In genomic region chr5:167657016-167657415, GRCh38 we compare ENCODE assay signal across 16 cellular contexts.
A peak's percentile ranks its signal among the peaks of the same experiment; 100 is the strongest.
DNase-seq lines count a peak whose midpoint lies in the region; ATAC-seq and TF ChIP-seq lines count a peak whose summit lies in the region.
"Had no signal": no experiment of that assay in that cellular context is flagged by ENCODE, and none has a peak within 500 bp of the region (broad histone marks: within the 10 kb centered on the region; RNA-seq: fewer than 3 reads in every experiment).

No MANE protein-coding gene starts in this region.

- H3K4me3 ChIP-seq in stomach = no peak overlapping the region
- H3K4me3 ChIP-seq: BLaER1, GM12878 had no signal

- H3K27me3 Mint-ChIP-seq in activated CD4-positive, alpha-beta T cell treated with anti-CD3 and anti-CD28 coated beads, Interleukin-2, amount 10 ng/mL, durations not matched to agents 7 days and 5 days = no peaks in the 10 kb centered on the region
- no peaks in the 10 kb centered on the region for H3K27me3 Mint-ChIP-seq in neural crest cell (ENCODE audit: low read depth)
- no peaks in the 10 kb centered on the region for H3K27me3 Mint-ChIP-seq in endothelial cell (ENCODE audit: unreplicated experiment)
- H3K27me3 Mint-ChIP-seq in CD4-positive, alpha-beta T cell = no peaks in the 10 kb centered on the region

- in situ Hi-C loops in G401 (cut with HindIII; ENCODE audit: low sequenced_read_pairs) = no loop called here

- intact Hi-C loops in stomach (cut with DNase I; ENCODE audit: low total_unique reads) = no loop called here
- intact Hi-C loops in CD4-positive, alpha-beta T cell (cut with DNase I, micrococcal nuclease) = no loop called here

- no peaks in the 10 kb centered on the region for H3K9me3 ChIP-seq in stomach
- H3K9me3 ChIP-seq in CD4-positive, alpha-beta T cell (ENCODE audit: control insufficient read depth, low read length) = no peaks in the 10 kb centered on the region
- H3K9me3 ChIP-seq: BLaER1 had no signal

- TF ChIP-seq POLR2A in stomach (IDR thresholded peaks at IDR 0.05) = no peak

- H3K27ac ChIP-seq in stomach = no peak overlapping the region
- H3K27ac ChIP-seq in CD4-positive, alpha-beta T cell (ENCODE audit: low read depth, low read length) = no peak overlapping the region
- H3K27ac ChIP-seq: 22Rv1, BLaER1 had no signal

- H3K4me1 Mint-ChIP-seq in activated CD4-positive, alpha-beta T cell treated with anti-CD3 and anti-CD28 coated beads, Interleukin-2, amount 10 ng/mL, durations not matched to agents 7 days and 5 days = no peaks in the 10 kb centered on the region
- H3K4me1 Mint-ChIP-seq in neural crest cell = peaks cover 12% of the 10 kb centered on the region
- no peaks in the 10 kb centered on the region for H3K4me1 Mint-ChIP-seq in endothelial cell (ENCODE audit: unreplicated experiment)
- H3K4me1 Mint-ChIP-seq in CD4-positive, alpha-beta T cell (ENCODE audit: low read depth) = no peaks in the 10 kb centered on the region
- H3K4me1 Mint-ChIP-seq: CD14-positive monocyte, H9 had no signal

- H3K27me3 ChIP-seq in stomach = no peaks in the 10 kb centered on the region
- no peaks in the 10 kb centered on the region for H3K27me3 ChIP-seq in CD4-positive, alpha-beta T cell (ENCODE audit: control insufficient read depth, insufficient read depth, low read length)
- H3K27me3 ChIP-seq: BLaER1 had no signal

- no peak for TF ChIP-seq EP300 in stomach (IDR thresholded peaks at IDR 0.05)

- no peaks in the 10 kb centered on the region for H3K36me3 ChIP-seq in stomach

- no peak for DNase-seq in activated CD4-positive, alpha-beta T cell treated with anti-CD3 and anti-CD28 coated beads, Interleukin-2, amount 10 ng/mL, durations not matched to agents 7 days and 5 days
- DNase-seq in activated CD4-positive, alpha-beta T cell treated with anti-CD3 and anti-CD28 coated beads for 4 hours = no peak
- DNase-seq in astrocyte of the hippocampus (ENCODE audit: low read depth, low spot score) = peak; percentile 65
- no peak for DNase-seq in neural crest cell (ENCODE audit: low read depth, low spot score)
- DNase-seq in G401 (ENCODE audit: low spot score) = no peak
- no peak for DNase-seq in stomach
- DNase-seq in endothelial cell (ENCODE audit: low spot score) = no peak
- DNase-seq in CD4-positive, alpha-beta T cell = no peak
- DNase-seq: Calu3; CD8-positive, alpha-beta T cell; DMS79 treated with DMSO at 0.1 percent for 48 hours; H9 had no signal

- no peaks in the 10 kb centered on the region for H3K36me3 Mint-ChIP-seq in activated CD4-positive, alpha-beta T cell treated with anti-CD3 and anti-CD28 coated beads, Interleukin-2, amount 10 ng/mL, durations not matched to agents 7 days and 5 days (ENCODE audit: low read depth)
- peaks cover 3% of the 10 kb centered on the region for H3K36me3 Mint-ChIP-seq in neural crest cell (ENCODE audit: low read depth)
- no peaks in the 10 kb centered on the region for H3K36me3 Mint-ChIP-seq in endothelial cell (ENCODE audit: low read depth, unreplicated experiment)
- H3K36me3 Mint-ChIP-seq in CD4-positive, alpha-beta T cell (ENCODE audit: low read depth) = no peaks in the 10 kb centered on the region
- H3K36me3 Mint-ChIP-seq: CD14-positive monocyte; CD8-positive, alpha-beta T cell had no signal

- CTCF ChIA-PET in activated CD4-positive, alpha-beta T cell treated with anti-CD3 and anti-CD28 coated beads, Interleukin-2, amount 10 ng/mL, durations not matched to agents 7 days and 5 days (lab: Charles Lee) = no interaction called here
- CTCF ChIA-PET in CD4-positive, alpha-beta T cell (lab: Charles Lee) = no interaction called here

- no peak overlapping the region for H3K4me3 Mint-ChIP-seq in activated CD4-positive, alpha-beta T cell treated with anti-CD3 and anti-CD28 coated beads, Interleukin-2, amount 10 ng/mL, durations not matched to agents 7 days and 5 days
- H3K4me3 Mint-ChIP-seq in neural crest cell = no peak overlapping the region
- no peak overlapping the region for H3K4me3 Mint-ChIP-seq in endothelial cell (ENCODE audit: unreplicated experiment)
- H3K4me3 Mint-ChIP-seq in CD4-positive, alpha-beta T cell = no peak overlapping the region
- H3K4me3 Mint-ChIP-seq: CD14-positive monocyte; CD8-positive, alpha-beta T cell; H9 had no signal

- no peak for ATAC-seq in CD4-positive, alpha-beta T cell (ENCODE audit: poor library complexity)
- ATAC-seq: CD8-positive, alpha-beta T cell; GM12878 had no signal

- POLR2A ChIA-PET in activated CD4-positive, alpha-beta T cell treated with anti-CD3 and anti-CD28 coated beads, Interleukin-2, amount 10 ng/mL, durations not matched to agents 7 days and 5 days (lab: Charles Lee) = no interaction called here
- POLR2A ChIA-PET in CD4-positive, alpha-beta T cell (lab: Charles Lee) = no interaction called here

- H3K4me1 ChIP-seq in stomach = no peaks in the 10 kb centered on the region

- 50 to 68% (median 64%) methylated on average over 3 of the region's 3 CpGs for WGBS in stomach, 5 donors

- H3K9me3 Mint-ChIP-seq in activated CD4-positive, alpha-beta T cell treated with anti-CD3 and anti-CD28 coated beads, Interleukin-2, amount 10 ng/mL, durations not matched to agents 7 days and 5 days = no peaks in the 10 kb centered on the region
- no peaks in the 10 kb centered on the region for H3K9me3 Mint-ChIP-seq in neural crest cell
- no peaks in the 10 kb centered on the region for H3K9me3 Mint-ChIP-seq in endothelial cell (ENCODE audit: unreplicated experiment)
- H3K9me3 Mint-ChIP-seq in CD4-positive, alpha-beta T cell = no peaks in the 10 kb centered on the region
- H3K9me3 Mint-ChIP-seq: H9 had no signal

- TF ChIP-seq CTCF in neural crest cell (conservative IDR thresholded peaks at IDR 0.05) (no peak), stomach (IDR thresholded peaks at IDR 0.05) (no peak), endothelial cell (IDR thresholded peaks at IDR 0.05; ENCODE audit: unreplicated experiment) (no peak)
- no peak for TF ChIP-seq CTCF in CD4-positive, alpha-beta T cell (IDR thresholded peaks at IDR 0.05)

- H3K27ac Mint-ChIP-seq in activated CD4-positive, alpha-beta T cell treated with anti-CD3 and anti-CD28 coated beads, Interleukin-2, amount 10 ng/mL, durations not matched to agents 7 days and 5 days = peak overlapping the region; percentile 19
- H3K27ac Mint-ChIP-seq in neural crest cell (ENCODE audit: unreplicated experiment) (peak overlapping the region; percentile 15), endothelial cell (ENCODE audit: unreplicated experiment) (no peak overlapping the region)
- no peak overlapping the region for H3K27ac Mint-ChIP-seq in CD4-positive, alpha-beta T cell
- H3K27ac Mint-ChIP-seq: CD14-positive monocyte; CD8-positive, alpha-beta T cell; H9 had no signal

Comparison
In these comparisons a context has a peak if more than half of its experiments do, and no peak if none do; other contexts are left out.
1. H3K27ac Mint-ChIP-seq: peak in activated CD4-positive, alpha-beta T cell treated with anti-CD3 and anti-CD28 coated beads, Interleukin-2, amount 10 ng/mL, durations not matched to agents 7 days and 5 days (single experiment) and neural crest cell (single experiment); none in endothelial cell (single experiment) and CD4-positive, alpha-beta T cell (single experiment).